22 cellular contexts compared by ENCODE assay signal in the genomic region with DNA sequence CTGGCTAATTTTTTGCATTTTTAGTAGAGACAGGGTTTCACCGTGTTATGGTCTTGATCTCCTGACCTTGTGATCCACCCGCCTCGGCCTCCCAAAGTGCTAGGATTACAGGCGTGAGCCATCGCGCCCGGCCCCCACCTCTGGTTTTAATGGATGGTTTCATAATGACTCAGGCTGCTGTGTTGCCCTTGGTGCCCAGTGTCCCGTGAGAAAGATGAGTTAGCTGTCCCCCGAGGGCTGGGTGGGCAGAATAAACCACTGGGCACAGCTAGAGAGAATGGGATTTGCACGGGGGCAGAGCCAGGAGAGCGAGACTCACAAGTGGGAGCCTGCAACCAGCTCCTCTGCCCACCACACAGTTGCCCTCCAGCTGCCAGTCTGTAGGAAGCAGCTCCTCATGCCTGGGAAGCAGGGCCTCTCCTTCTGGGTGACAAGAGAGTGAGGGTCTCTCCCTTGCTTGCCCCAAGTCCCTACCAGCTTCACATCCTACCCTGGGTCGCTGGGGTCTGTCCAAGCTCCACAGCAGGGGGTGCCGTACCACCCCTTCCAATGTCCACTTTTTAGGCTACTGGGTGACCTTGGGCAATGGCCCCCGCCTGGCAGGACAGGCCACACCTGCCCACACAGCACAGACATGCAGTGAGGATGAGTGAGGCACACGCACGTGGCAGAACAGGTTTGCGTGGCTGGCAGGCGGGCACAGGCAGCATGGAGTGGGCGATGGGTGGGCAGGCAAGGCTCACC. TPM values are rescaled to one million over a fixed set of nuclear protein-coding genes. Genes with fewer than 3 reads are reported as not detected.
DNase-seq lines count a peak whose midpoint lies in the region; FAIRE-seq and TF ChIP-seq lines count a peak whose summit lies in the region.
"Had no signal": no experiment of that assay in that cellular context is flagged by ENCODE, and none has a peak within 500 bp of the region (broad histone marks: within the 10 kb centered on the region; RNA-seq: fewer than 3 reads in every experiment).

No MANE protein-coding gene starts in this region.

- H3K27me3 ChIP-seq in keratinocyte (ENCODE audit: control insufficient read depth, extremely low read depth, insufficient read depth, low read length) = no peaks in the 10 kb centered on the region
- H3K27me3 ChIP-seq: spleen had no signal

- H3K79me2 ChIP-seq in keratinocyte (ENCODE audit: control insufficient read depth, insufficient read depth, low read length) = no peaks in the 10 kb centered on the region
- H3K79me2 ChIP-seq: parathyroid adenoma had no signal

- DNase-seq in A172 (ENCODE audit: low spot score) (peak; percentile 89), HT1080 (ENCODE audit: low read depth) (peak; percentile 87), amniotic epithelial cell (ENCODE audit: low read depth) (peak; percentile 52), keratinocyte (ENCODE audit: low read depth, low spot score) (peak; percentile 33), SIG-M5 treated with dmso at 0.1 percent for 504 hours (lab: John Stamatoyannopoulos, UW; ENCODE audit: unreplicated experiment) (no peak), DMS 273 treated with DMSO at 0.1 percent for 48 hours (lab: John Stamatoyannopoulos, UW) (no peak), NCI-H1436 treated with DMSO at 0.1 percent for 48 hours (lab: John Stamatoyannopoulos, UW) (no peak), UCSD-AML1 (lab: John Stamatoyannopoulos, UW; ENCODE audit: unreplicated experiment) (no peak)
- DNase-seq: activated naive CD8-positive, alpha-beta T cell treated with anti-CD3 and anti-CD28 coated beads, Interleukin-2, amount 50 U/mL, for 24 hours; activated T-cell treated with anti-CD3 and anti-CD28 coated beads, Interleukin-2, amount 50 U/mL, for 48 hours; CD4-positive, alpha-beta memory T cell; HCEC 1CT; left colon; NCI-H1417 treated with DMSO at 0.1 percent for 48 hours; NCI-H226; spleen; stimulated activated naive CD8-positive, alpha-beta T cell treated with anti-CD3 and anti-CD28 coated beads, Interleukin-15, Interleukin-2, amounts not matched to agents 100 U/mL and 50 U/mL, for 24 hours had no signal

- peak overlapping the region; percentile 20 for H3K9ac ChIP-seq in keratinocyte (ENCODE audit: control insufficient read depth, extremely low read depth, insufficient read depth, low read length)
- H3K9ac ChIP-seq: parathyroid adenoma had no signal

- no peak for TF ChIP-seq CTCF in keratinocyte (optimal IDR thresholded peaks at IDR 0.05 in 1 of 3, IDR thresholded peaks at IDR 0.05 in 1 of 3, conservative IDR thresholded peaks at IDR 0.05 in 1 of 3; ENCODE audit: extremely low read depth in 1 of 3, insufficient read depth in 2 of 3, low read length in 3 of 3)

- FAIRE-seq in keratinocyte (lab: Jason Lieb, UNC) = no peak
- FAIRE-seq: G401.6, GM12892, TTC549 had no signal

- no peaks in the 10 kb centered on the region for H3K9me3 ChIP-seq in keratinocyte (ENCODE audit: control insufficient read depth, low read depth, low read length)
- H3K9me3 ChIP-seq: spleen had no signal

- H3K4me2 ChIP-seq in keratinocyte (ENCODE audit: control insufficient read depth, extremely low read depth, insufficient read depth, low read depth, low read length) = peak overlapping the region; percentile 13

- H4K20me1 ChIP-seq in keratinocyte (ENCODE audit: control insufficient read depth, extremely low read depth, insufficient read depth, low read length) = no peaks in the 10 kb centered on the region

- no peak overlapping the region for H3K4me3 ChIP-seq in keratinocyte (ENCODE audit: control insufficient read depth in 2 of 3, extremely low read depth in 1 of 3, insufficient read depth in 2 of 3, low read depth in 1 of 3, low read length in 3 of 3)
- H3K4me3 ChIP-seq: spleen had no signal

- H2AFZ ChIP-seq in keratinocyte (ENCODE audit: control insufficient read depth, low read length) = no peak overlapping the region
- H2AFZ ChIP-seq: parathyroid adenoma had no signal

- H3K4me1 ChIP-seq in keratinocyte (ENCODE audit: control insufficient read depth, extremely low read depth, insufficient read depth, low read length) = peaks cover 12% of the 10 kb centered on the region
- H3K4me1 ChIP-seq: parathyroid adenoma, spleen had no signal

- H3K9me1 ChIP-seq in keratinocyte (ENCODE audit: control insufficient read depth, extremely low read depth, insufficient read depth, low read length) = no peaks in the 10 kb centered on the region

- peaks cover 4 to 12% of the 10 kb centered on the region in 2 experiments for H3K36me3 ChIP-seq in keratinocyte (ENCODE audit: control insufficient read depth in 2 of 2, extremely low read depth in 1 of 2, insufficient read depth in 2 of 2, low read length in 2 of 2)

- peak overlapping the region; percentile 16 for H3K27ac ChIP-seq in keratinocyte (ENCODE audit: control insufficient read depth, insufficient read depth, low read length)
- H3K27ac ChIP-seq: epithelial cell of prostate, parathyroid adenoma, spleen had no signal

- dilution Hi-C loops in keratinocyte (cut with MboI; ENCODE audit: extremely low pct_ligation_motif_present, low sequenced_read_pairs) = no loop called here

RNA-seq across cellular contexts. Expression of a gene that starts 16.1 kb away (rescaled TPM):
- 12.2 and 13.5 TPM in 2 replicates for total RNA-seq in A172 (2014; rRNA removed; shearing (Covaris generic))
- 23.1 and 28.7 TPM in 2 replicates for total RNA-seq in HT1080 (2014; rRNA removed; shearing (Covaris generic))
- 22.9 and 26.3 TPM in 2 replicates for polyA plus RNA-seq in HT1080 (2015; cell fraction: cytosol; rRNA removed)
- 42.3 and 43.3 TPM in 2 replicates for polyA plus RNA-seq in HT1080 (2015; cell fraction: nucleus; rRNA removed)
- 13.3 to 21.8 TPM (median 14.8 TPM) in 3 replicates for polyA plus RNA-seq in keratinocyte
- 6.1 TPM for polyA plus RNA-seq in keratinocyte (2011; ENCODE audit: low read depth)
- 7.1 and 8.6 TPM in 2 replicates for polyA plus RNA-seq in keratinocyte (2011; cell fraction: cytosol; rRNA removed)
- 39.3 and 44.8 TPM in 2 replicates for polyA plus RNA-seq in keratinocyte (2011; cell fraction: nucleus; rRNA removed)
- 11.9 and 12.9 TPM in 2 replicates for polyA plus RNA-seq in keratinocyte (2012; ENCODE audit: low replicate concordance)
- polyA minus RNA-seq in keratinocyte = 22.7 to 27.4 TPM (median 24.6 TPM) in 3 replicates
- 13.0 TPM for polyA minus RNA-seq in keratinocyte (2011; cell fraction: cytosol; rRNA and poly(A)+ RNA removed)
- 21.8 and 23.3 TPM in 2 replicates for polyA minus RNA-seq in keratinocyte (2011; cell fraction: nucleus; rRNA and poly(A)+ RNA removed)

RNA-seq across cellular contexts. Expression of a gene that starts 42.1 kb away (rescaled TPM):
- total RNA-seq in A172 (2014; rRNA removed; shearing (Covaris generic)) = 32.3 and 47.9 TPM in 2 replicates
- 51.0 and 51.9 TPM in 2 replicates for total RNA-seq in HT1080 (2014; rRNA removed; shearing (Covaris generic))
- 20.3 and 29.9 TPM in 2 replicates for polyA plus RNA-seq in HT1080 (2015; cell fraction: cytosol; rRNA removed)
- polyA plus RNA-seq in HT1080 (2015; cell fraction: nucleus; rRNA removed) = 185 and 210 TPM in 2 replicates
- 34.2 to 83.5 TPM (median 39.2 TPM) in 3 replicates for polyA plus RNA-seq in keratinocyte
- 39.5 TPM for polyA plus RNA-seq in keratinocyte (2011; ENCODE audit: low read depth)
- polyA plus RNA-seq in keratinocyte (2011; cell fraction: cytosol; rRNA removed) = 26.0 and 40.6 TPM in 2 replicates
- 130 and 180 TPM in 2 replicates for polyA plus RNA-seq in keratinocyte (2011; cell fraction: nucleus; rRNA removed)
- polyA plus RNA-seq in keratinocyte (2012; ENCODE audit: low replicate concordance) = 45.9 and 88.6 TPM in 2 replicates
- 74.5 to 131 TPM (median 122 TPM) in 3 replicates for polyA minus RNA-seq in keratinocyte
- polyA minus RNA-seq in keratinocyte (2011; cell fraction: cytosol; rRNA and poly(A)+ RNA removed) = 52.0 TPM
- 96.3 and 104 TPM in 2 replicates for polyA minus RNA-seq in keratinocyte (2011; cell fraction: nucleus; rRNA and poly(A)+ RNA removed)

RNA-seq across cellular contexts. Expression of a gene that starts 45.7 kb away (rescaled TPM):
- 77.6 and 90.0 TPM in 2 replicates for total RNA-seq in A172 (2014; rRNA removed; shearing (Covaris generic))
- 89.6 and 110 TPM in 2 replicates for total RNA-seq in HT1080 (2014; rRNA removed; shearing (Covaris generic))
- polyA plus RNA-seq in HT1080 (2015; cell fraction: cytosol; rRNA removed) = 51.6 and 59.5 TPM in 2 replicates
- polyA plus RNA-seq in HT1080 (2015; cell fraction: nucleus; rRNA removed) = 25.3 and 31.6 TPM in 2 replicates
- polyA plus RNA-seq in keratinocyte = 39.5 to 59.8 TPM (median 49.8 TPM) in 3 replicates
- 49.7 TPM for polyA plus RNA-seq in keratinocyte (2011; ENCODE audit: low read depth)
- polyA plus RNA-seq in keratinocyte (2011; cell fraction: cytosol; rRNA removed) = 26.6 and 41.9 TPM in 2 replicates
- polyA plus RNA-seq in keratinocyte (2011; cell fraction: nucleus; rRNA removed) = 14.0 and 21.6 TPM in 2 replicates
- 52.0 and 68.1 TPM in 2 replicates for polyA plus RNA-seq in keratinocyte (2012; ENCODE audit: low replicate concordance)
- 3.7 to 6.7 TPM (median 5.2 TPM) in 3 replicates for polyA minus RNA-seq in keratinocyte
- 10.2 TPM for polyA minus RNA-seq in keratinocyte (2011; cell fraction: cytosol; rRNA and poly(A)+ RNA removed)
- 2.2 and 2.6 TPM in 2 replicates for polyA minus RNA-seq in keratinocyte (2011; cell fraction: nucleus; rRNA and poly(A)+ RNA removed)

RNA-seq across cellular contexts. Expression of a gene that starts 46.8 kb away (rescaled TPM):
- total RNA-seq in A172 (2014; rRNA removed; shearing (Covaris generic)) = 36.6 and 38.5 TPM in 2 replicates
- total RNA-seq in HT1080 (2014; rRNA removed; shearing (Covaris generic)) = 27.5 and 32.4 TPM in 2 replicates
- polyA plus RNA-seq in HT1080 (2015; cell fraction: cytosol; rRNA removed) = 27.8 and 34.2 TPM in 2 replicates
- 62.4 and 65.4 TPM in 2 replicates for polyA plus RNA-seq in HT1080 (2015; cell fraction: nucleus; rRNA removed)
- 17.6 to 25.3 TPM (median 23.0 TPM) in 3 replicates for polyA plus RNA-seq in keratinocyte
- 11.7 TPM for polyA plus RNA-seq in keratinocyte (2011; ENCODE audit: low read depth)
- polyA plus RNA-seq in keratinocyte (2011; cell fraction: cytosol; rRNA removed) = 18.6 and 20.2 TPM in 2 replicates
- 38.4 and 39.1 TPM in 2 replicates for polyA plus RNA-seq in keratinocyte (2011; cell fraction: nucleus; rRNA removed)
- 14.0 and 17.3 TPM in 2 replicates for polyA plus RNA-seq in keratinocyte (2012; ENCODE audit: low replicate concordance)
- 22.8 to 26.1 TPM (median 24.6 TPM) in 3 replicates for polyA minus RNA-seq in keratinocyte
- 16.7 TPM for polyA minus RNA-seq in keratinocyte (2011; cell fraction: cytosol; rRNA and poly(A)+ RNA removed)
- polyA minus RNA-seq in keratinocyte (2011; cell fraction: nucleus; rRNA and poly(A)+ RNA removed) = 14.7 and 26.5 TPM in 2 replicates

Comparison
In these comparisons a context has a peak if more than half of its experiments do, and no peak if none do; other contexts are left out.
1. DNase-seq: peak in A172 (single experiment), HT1080 (single experiment), amniotic epithelial cell (single experiment) and keratinocyte (single experiment); none in SIG-M5 treated with dmso at 0.1 percent for 504 hours (single experiment), DMS 273 treated with DMSO at 0.1 percent for 48 hours (single experiment), NCI-H1436 treated with DMSO at 0.1 percent for 48 hours (single experiment) and UCSD-AML1 (single experiment).